Comparison of ENCODE assay signal across 29 cellular contexts in the genomic region with DNA sequence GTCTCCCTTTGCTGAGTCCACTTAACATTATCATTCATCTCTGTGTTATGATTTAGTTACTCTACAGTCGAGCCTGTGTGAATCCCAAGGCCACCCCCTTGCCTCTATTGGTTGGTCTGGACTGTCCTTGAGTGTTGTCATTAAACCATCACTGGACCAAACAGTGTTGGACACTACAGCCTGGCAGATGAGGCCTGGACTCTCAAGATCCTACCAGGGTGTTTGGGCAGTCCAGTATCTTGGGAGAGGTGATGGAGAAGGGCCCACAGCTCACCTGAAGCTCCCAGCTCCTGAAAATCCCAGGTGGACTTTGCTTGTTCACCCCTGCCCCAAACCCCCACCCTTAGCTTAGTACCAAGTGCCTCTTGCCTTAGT. TPM values are rescaled to one million over a fixed set of nuclear protein-coding genes. Genes with fewer than 3 reads are reported as not detected.
DNase-seq lines count a peak whose midpoint lies in the region; ATAC-seq, FAIRE-seq and TF ChIP-seq lines count a peak whose summit lies in the region.
"Had no signal": no experiment of that assay in that cellular context is flagged by ENCODE, and none has a peak within 500 bp of the region (broad histone marks: within the 10 kb centered on the region; RNA-seq: fewer than 3 reads in every experiment).

No MANE protein-coding gene starts in this region.

- intact Hi-C loops in CD4-positive, alpha-beta memory T cell (cut with micrococcal nuclease): no loop called here

- DNase-seq in activated CD8-positive, alpha-beta memory T cell treated with anti-CD3 and anti-CD28 coated beads, Interleukin-2, amount 50 U/mL, for 48 hours: peak; percentile 51
- DNase-seq in activated CD8-positive, alpha-beta memory T cell treated with anti-CD3 and anti-CD28 coated beads, Interleukin-2, amount 10 ng/mL, durations not matched to agents 7 days and 5 days: no peak
- no peak for DNase-seq in CD4-positive, alpha-beta memory T cell
- DNase-seq in astrocyte (ENCODE audit: low read depth): no peak
- no peak for DNase-seq in MV-4-11 (lab: John Stamatoyannopoulos, UW)
- DNase-seq in cortex of kidney (lab: John Stamatoyannopoulos, UW): no peak
- no peak for DNase-seq in activated CD8-positive, alpha-beta T cell treated with anti-CD3 and anti-CD28 coated beads, Interleukin-2, amount 10 ng/mL, durations not matched to agents 7 days and 5 days
- DNase-seq: activated CD4-positive, alpha-beta T cell treated with anti-CD3 and anti-CD28 coated beads for 48 hours; activated CD8-positive, alpha-beta memory T cell treated with anti-CD3 and anti-CD28 coated beads for 24 hours; activated naive CD4-positive, alpha-beta T cell treated with anti-CD3 and anti-CD28 coated beads for 36 hours; activated T-cell treated with anti-CD3 and anti-CD28 coated beads, Interleukin-2, amount 50 U/mL, for 1 hour; amygdala; gastrocnemius medialis; GOT3; KBM-7; NCI-H1417; NCI-H2081; NCI-H526 treated with DMSO at 0.1 percent for 48 hours; PC-9; Right ventricle myocardium superior; small intestine; stimulated activated naive CD8-positive, alpha-beta T cell treated with anti-CD3 and anti-CD28 coated beads, Interleukin-15, Interleukin-2, amounts not matched to agents 100 U/mL and 50 U/mL, for 24 hours; T-helper 9 cell had no signal

- TF ChIP-seq CTCF in astrocyte (IDR thresholded peaks at IDR 0.05; ENCODE audit: insufficient read depth, low read depth, low read length) (no peak), nephron (IDR thresholded peaks at IDR 0.05; ENCODE audit: unreplicated experiment in 3 of 3) (no peak)

- H3K27me3 Mint-ChIP-seq in activated CD8-positive, alpha-beta memory T cell treated with anti-CD3 and anti-CD28 coated beads, Interleukin-2, amount 10 ng/mL, durations not matched to agents 7 days and 5 days: no peaks in the 10 kb centered on the region
- H3K27me3 Mint-ChIP-seq in CD4-positive, alpha-beta memory T cell: no peaks in the 10 kb centered on the region
- H3K27me3 Mint-ChIP-seq in astrocyte (ENCODE audit: low read depth, unreplicated experiment) (no peaks in the 10 kb centered on the region), nephron (ENCODE audit: low read depth) (no peaks in the 10 kb centered on the region)
- H3K27me3 Mint-ChIP-seq in activated CD8-positive, alpha-beta T cell treated with anti-CD3 and anti-CD28 coated beads, Interleukin-2, amount 10 ng/mL, durations not matched to agents 7 days and 5 days (ENCODE audit: low read depth): no peaks in the 10 kb centered on the region
- H3K27me3 Mint-ChIP-seq: naive thymus-derived CD8-positive, alpha-beta T cell had no signal

- peaks cover 71% of the 10 kb centered on the region for H3K36me3 ChIP-seq in CD4-positive, alpha-beta memory T cell (ENCODE audit: insufficient read depth, low read length)
- peaks cover 55% of the 10 kb centered on the region for H3K36me3 ChIP-seq in astrocyte (ENCODE audit: insufficient read depth, low read length)

- peaks cover 77% of the 10 kb centered on the region for H3K79me2 ChIP-seq in astrocyte (ENCODE audit: insufficient read depth, low read length)

- peaks cover 64% of the 10 kb centered on the region for H3K36me3 Mint-ChIP-seq in activated CD8-positive, alpha-beta memory T cell treated with anti-CD3 and anti-CD28 coated beads, Interleukin-2, amount 10 ng/mL, durations not matched to agents 7 days and 5 days
- peaks cover 50 to 86% of the 10 kb centered on the region in 2 donors for H3K36me3 Mint-ChIP-seq in CD4-positive, alpha-beta memory T cell
- H3K36me3 Mint-ChIP-seq in astrocyte (ENCODE audit: low read depth, unreplicated experiment): peaks cover 35% of the 10 kb centered on the region
- H3K36me3 Mint-ChIP-seq in nephron (ENCODE audit: low read depth): peaks cover 63% of the 10 kb centered on the region
- peaks cover 80% of the 10 kb centered on the region for H3K36me3 Mint-ChIP-seq in activated CD8-positive, alpha-beta T cell treated with anti-CD3 and anti-CD28 coated beads, Interleukin-2, amount 10 ng/mL, durations not matched to agents 7 days and 5 days (ENCODE audit: low read depth)

- no peak overlapping the region for H3K9ac ChIP-seq in astrocyte (ENCODE audit: low read length)

- H2AFZ ChIP-seq in astrocyte (ENCODE audit: low read depth, low read length): no peak overlapping the region
- H2AFZ ChIP-seq: PC-9 had no signal

- no peaks in the 10 kb centered on the region for H3K9me3 ChIP-seq in CD4-positive, alpha-beta memory T cell (ENCODE audit: control insufficient read depth in 1 of 2, low read length in 2 of 2)
- no peaks in the 10 kb centered on the region for H3K9me3 ChIP-seq in astrocyte (ENCODE audit: insufficient read depth, low read depth, low read length)
- H3K9me3 ChIP-seq: breast epithelium, gastrocnemius medialis, thoracic aorta had no signal

- no peaks in the 10 kb centered on the region for H3K27me3 ChIP-seq in CD4-positive, alpha-beta memory T cell (ENCODE audit: insufficient read depth, low read length)
- no peaks in the 10 kb centered on the region for H3K27me3 ChIP-seq in astrocyte (ENCODE audit: insufficient read depth, low read length)
- H3K27me3 ChIP-seq: breast epithelium, gastrocnemius medialis had no signal

- H3K4me3 Mint-ChIP-seq in activated CD8-positive, alpha-beta memory T cell treated with anti-CD3 and anti-CD28 coated beads, Interleukin-2, amount 10 ng/mL, durations not matched to agents 7 days and 5 days: no peak overlapping the region
- no peak overlapping the region for H3K4me3 Mint-ChIP-seq in CD4-positive, alpha-beta memory T cell
- H3K4me3 Mint-ChIP-seq in astrocyte (ENCODE audit: unreplicated experiment) (peak overlapping the region; percentile 66), nephron (peak overlapping the region; percentile 4 to 71 (median 42))
- no peak overlapping the region for H3K4me3 Mint-ChIP-seq in activated CD8-positive, alpha-beta T cell treated with anti-CD3 and anti-CD28 coated beads, Interleukin-2, amount 10 ng/mL, durations not matched to agents 7 days and 5 days
- H3K4me3 Mint-ChIP-seq: activated naive CD4-positive, alpha-beta T cell treated with anti-CD3 and anti-CD28 coated beads for 36 hours had no signal

- peaks cover 50% of the 10 kb centered on the region for H3K4me1 Mint-ChIP-seq in activated CD8-positive, alpha-beta memory T cell treated with anti-CD3 and anti-CD28 coated beads, Interleukin-2, amount 10 ng/mL, durations not matched to agents 7 days and 5 days
- peaks cover 25 to 54% (median 36%) of the 10 kb centered on the region in 4 donors for H3K4me1 Mint-ChIP-seq in CD4-positive, alpha-beta memory T cell
- peaks cover 30% of the 10 kb centered on the region for H3K4me1 Mint-ChIP-seq in astrocyte (ENCODE audit: low read depth, unreplicated experiment)
- H3K4me1 Mint-ChIP-seq in nephron: peaks cover 40% of the 10 kb centered on the region
- H3K4me1 Mint-ChIP-seq in activated CD8-positive, alpha-beta T cell treated with anti-CD3 and anti-CD28 coated beads, Interleukin-2, amount 10 ng/mL, durations not matched to agents 7 days and 5 days (ENCODE audit: low read depth): peaks cover 46% of the 10 kb centered on the region

- CTCF ChIA-PET in activated CD8-positive, alpha-beta memory T cell treated with anti-CD3 and anti-CD28 coated beads, Interleukin-2, amount 10 ng/mL, durations not matched to agents 7 days and 5 days (lab: Charles Lee): no interaction called here
- CTCF ChIA-PET in CD4-positive, alpha-beta memory T cell (lab: Charles Lee; ENCODE audit: partially characterized antibody): interaction anchor here (1.1 kb wide), 1 partner anchor 31 kb away, joined by 4 read pairs; a partner anchor contains a TSS
- CTCF ChIA-PET in activated CD8-positive, alpha-beta T cell treated with anti-CD3 and anti-CD28 coated beads, Interleukin-2, amount 10 ng/mL, durations not matched to agents 7 days and 5 days (lab: Charles Lee): interaction anchor here (1.0 kb wide), 1 partner anchor 30 kb away, joined by 3 read pairs; no protein-coding TSS in a partner anchor

- H3K9me3 Mint-ChIP-seq in activated CD8-positive, alpha-beta memory T cell treated with anti-CD3 and anti-CD28 coated beads, Interleukin-2, amount 10 ng/mL, durations not matched to agents 7 days and 5 days (ENCODE audit: low read depth): no peaks in the 10 kb centered on the region
- H3K9me3 Mint-ChIP-seq in CD4-positive, alpha-beta memory T cell: peaks cover 0 to 5% (median 0%) of the 10 kb centered on the region in 8 donors
- no peaks in the 10 kb centered on the region for H3K9me3 Mint-ChIP-seq in astrocyte (ENCODE audit: unreplicated experiment)
- H3K9me3 Mint-ChIP-seq in nephron: no peaks in the 10 kb centered on the region
- H3K9me3 Mint-ChIP-seq in activated CD8-positive, alpha-beta T cell treated with anti-CD3 and anti-CD28 coated beads, Interleukin-2, amount 10 ng/mL, durations not matched to agents 7 days and 5 days (ENCODE audit: insufficient read depth): no peaks in the 10 kb centered on the region
- H3K9me3 Mint-ChIP-seq: activated naive CD4-positive, alpha-beta T cell treated with anti-CD3 and anti-CD28 coated beads for 36 hours; naive thymus-derived CD8-positive, alpha-beta T cell had no signal

- H3K4me1 ChIP-seq in CD4-positive, alpha-beta memory T cell (ENCODE audit: insufficient read depth, low read length): peaks cover 41% of the 10 kb centered on the region
- peaks cover 21% of the 10 kb centered on the region for H3K4me1 ChIP-seq in astrocyte (ENCODE audit: insufficient read depth, low read length)

- H3K4me2 ChIP-seq in astrocyte (ENCODE audit: low read length): no peak overlapping the region
- H3K4me2 ChIP-seq: PC-9 had no signal

- no peak overlapping the region for H3K4me3 ChIP-seq in CD4-positive, alpha-beta memory T cell (ENCODE audit: low read length in 2 of 2)
- no peak overlapping the region for H3K4me3 ChIP-seq in astrocyte (ENCODE audit: insufficient read depth, low read depth, low read length)
- H3K4me3 ChIP-seq: breast epithelium, gastrocnemius medialis, PC-9, thoracic aorta had no signal

- no peak overlapping the region for H3K27ac ChIP-seq in CD4-positive, alpha-beta memory T cell (ENCODE audit: low read depth, low read length)
- no peak overlapping the region for H3K27ac ChIP-seq in astrocyte (ENCODE audit: low read depth, low read length)
- H3K27ac ChIP-seq: breast epithelium, gastrocnemius medialis, PC-9, thoracic aorta had no signal

- FAIRE-seq in astrocyte (lab: Jason Lieb, UNC): no peak
- FAIRE-seq: A204.1, small intestine, urothelium cell line had no signal

- no peak for ATAC-seq in activated CD8-positive, alpha-beta memory T cell treated with anti-CD3 and anti-CD28 coated beads, Interleukin-2, amount 10 ng/mL, durations not matched to agents 7 days and 5 days
- no peak for ATAC-seq in activated CD8-positive, alpha-beta T cell treated with anti-CD3 and anti-CD28 coated beads, Interleukin-2, amount 10 ng/mL, durations not matched to agents 7 days and 5 days
- ATAC-seq: gastrocnemius medialis; naive thymus-derived CD8-positive, alpha-beta T cell; stimulated activated naive CD8-positive, alpha-beta T cell treated with anti-CD3 and anti-CD28 coated beads, Interleukin-15, Interleukin-2, amounts not matched to agents 100 U/mL and 50 U/mL, for 24 hours had no signal

- H4K20me1 ChIP-seq in astrocyte (ENCODE audit: insufficient read depth, low read length): peaks cover 64% of the 10 kb centered on the region

- H3K27ac Mint-ChIP-seq in activated CD8-positive, alpha-beta memory T cell treated with anti-CD3 and anti-CD28 coated beads, Interleukin-2, amount 10 ng/mL, durations not matched to agents 7 days and 5 days: no peak overlapping the region
- peak overlapping the region in 5 of 7 donors; percentile 36 to 88 (median 60) for H3K27ac Mint-ChIP-seq in CD4-positive, alpha-beta memory T cell
- H3K27ac Mint-ChIP-seq in astrocyte (ENCODE audit: unreplicated experiment): no peak overlapping the region
- H3K27ac Mint-ChIP-seq in nephron: no peak overlapping the region
- H3K27ac Mint-ChIP-seq in activated CD8-positive, alpha-beta T cell treated with anti-CD3 and anti-CD28 coated beads, Interleukin-2, amount 10 ng/mL, durations not matched to agents 7 days and 5 days: no peak overlapping the region
- H3K27ac Mint-ChIP-seq: activated naive CD4-positive, alpha-beta T cell treated with anti-CD3 and anti-CD28 coated beads for 36 hours had no signal

- POLR2A ChIA-PET in CD4-positive, alpha-beta memory T cell (lab: Charles Lee; ENCODE audit: partially characterized antibody): interaction anchor here (0.7 to 2.5 kb wide), 4 partner anchors 11 to 164 kb away, joined by 3 to 7 read pairs (median 4); a partner anchor contains a TSS
- POLR2A ChIA-PET in activated CD8-positive, alpha-beta T cell treated with anti-CD3 and anti-CD28 coated beads, Interleukin-2, amount 10 ng/mL, durations not matched to agents 7 days and 5 days (lab: Charles Lee): interaction anchor here (1.1 kb wide), 1 partner anchor 20 kb away, joined by 3 read pairs; no protein-coding TSS in a partner anchor

RNA-seq across cellular contexts. Expression of a gene that starts 3.8 kb away (rescaled TPM):
- total RNA-seq in activated CD8-positive, alpha-beta memory T cell treated with anti-CD3 and anti-CD28 coated beads, Interleukin-2, amount 10 ng/mL, durations not matched to agents 7 days and 5 days: 100 to 1,000 TPM in 1 of 2 experiments, 10 to 100 TPM in 1; 96.4 to 108 TPM
- 10 to 100 TPM; 81.1 to 88.4 TPM for total RNA-seq in CD4-positive, alpha-beta memory T cell
- 100 to 1,000 TPM; 200 to 238 TPM for polyA plus RNA-seq in CD4-positive, alpha-beta memory T cell
- total RNA-seq in astrocyte: 71.3 and 80.0 TPM in 2 replicates
- 100 to 1,000 TPM; 108 to 114 TPM for total RNA-seq in activated CD8-positive, alpha-beta T cell treated with anti-CD3 and anti-CD28 coated beads, Interleukin-2, amount 10 ng/mL, durations not matched to agents 7 days and 5 days

RNA-seq across cellular contexts. Expression of a gene that starts 7.2 kb away (rescaled TPM):
- total RNA-seq in activated CD8-positive, alpha-beta memory T cell treated with anti-CD3 and anti-CD28 coated beads, Interleukin-2, amount 10 ng/mL, durations not matched to agents 7 days and 5 days: 100 to 1,000 TPM; 488 to 571 TPM
- total RNA-seq in CD4-positive, alpha-beta memory T cell: 100 to 1,000 TPM; 342 to 348 TPM
- polyA plus RNA-seq in CD4-positive, alpha-beta memory T cell: 10 to 100 TPM; 19.4 to 70.9 TPM
- total RNA-seq in astrocyte: 339 and 351 TPM in 2 replicates
- total RNA-seq in activated CD8-positive, alpha-beta T cell treated with anti-CD3 and anti-CD28 coated beads, Interleukin-2, amount 10 ng/mL, durations not matched to agents 7 days and 5 days: 100 to 1,000 TPM; 476 to 528 TPM

RNA-seq across cellular contexts. Expression of a gene that starts 7.3 kb away (rescaled TPM):
- 100 to 1,000 TPM in 1 of 2 experiments, 10 to 100 TPM in 1; 87.6 to 109 TPM for total RNA-seq in activated CD8-positive, alpha-beta memory T cell treated with anti-CD3 and anti-CD28 coated beads, Interleukin-2, amount 10 ng/mL, durations not matched to agents 7 days and 5 days
- total RNA-seq in CD4-positive, alpha-beta memory T cell: 10 to 100 TPM; 55.1 to 58.3 TPM
- 10 to 100 TPM; 12.4 to 23.8 TPM for polyA plus RNA-seq in CD4-positive, alpha-beta memory T cell
- 106 and 113 TPM in 2 replicates for total RNA-seq in astrocyte
- 10 to 100 TPM; 80.7 to 94.1 TPM for total RNA-seq in activated CD8-positive, alpha-beta T cell treated with anti-CD3 and anti-CD28 coated beads, Interleukin-2, amount 10 ng/mL, durations not matched to agents 7 days and 5 days
- total RNA-seq: PC-9 had no signal

RNA-seq across cellular contexts. Expression of a gene that starts 22.0 kb away (rescaled TPM):
- total RNA-seq in activated CD8-positive, alpha-beta memory T cell treated with anti-CD3 and anti-CD28 coated beads, Interleukin-2, amount 10 ng/mL, durations not matched to agents 7 days and 5 days: 10 to 100 TPM; 18.1 to 19.5 TPM
- 10 to 100 TPM; 42.7 to 44.4 TPM for total RNA-seq in CD4-positive, alpha-beta memory T cell
- 1 to 10 TPM; 5.2 to 8.9 TPM for polyA plus RNA-seq in CD4-positive, alpha-beta memory T cell
- total RNA-seq in astrocyte: 14.7 and 17.4 TPM in 2 replicates
- 10 to 100 TPM; 20.0 to 20.6 TPM for total RNA-seq in activated CD8-positive, alpha-beta T cell treated with anti-CD3 and anti-CD28 coated beads, Interleukin-2, amount 10 ng/mL, durations not matched to agents 7 days and 5 days
- total RNA-seq: PC-9 had no signal

RNA-seq across cellular contexts. Expression of a gene that starts 31.5 kb away (rescaled TPM):
- total RNA-seq in activated CD8-positive, alpha-beta memory T cell treated with anti-CD3 and anti-CD28 coated beads, Interleukin-2, amount 10 ng/mL, durations not matched to agents 7 days and 5 days: 10 to 100 TPM; 15.1 to 16.9 TPM
- 10 to 100 TPM; 19.8 TPM for total RNA-seq in CD4-positive, alpha-beta memory T cell
- polyA plus RNA-seq in CD4-positive, alpha-beta memory T cell: 1 to 10 TPM; 1.9 to 6.2 TPM
- total RNA-seq in astrocyte: 16.2 and 16.3 TPM in 2 replicates
- 10 to 100 TPM; 13.9 to 16.7 TPM for total RNA-seq in activated CD8-positive, alpha-beta T cell treated with anti-CD3 and anti-CD28 coated beads, Interleukin-2, amount 10 ng/mL, durations not matched to agents 7 days and 5 days

Comparison
In these comparisons a context has a peak if more than half of its experiments do, and no peak if none do; other contexts are left out.
1. H3K27ac Mint-ChIP-seq: peak in CD4-positive, alpha-beta memory T cell (5 of 7); none in activated CD8-positive, alpha-beta memory T cell treated with anti-CD3 and anti-CD28 coated beads, Interleukin-2, amount 10 ng/mL, durations not matched to agents 7 days and 5 days (single experiment), astrocyte (single experiment), nephron (0 of 3) and activated CD8-positive, alpha-beta T cell treated with anti-CD3 and anti-CD28 coated beads, Interleukin-2, amount 10 ng/mL, durations not matched to agents 7 days and 5 days (single experiment).
2. H3K4me3 Mint-ChIP-seq: peak in astrocyte (single experiment) and nephron (3 of 3); none in activated CD8-positive, alpha-beta memory T cell treated with anti-CD3 and anti-CD28 coated beads, Interleukin-2, amount 10 ng/mL, durations not matched to agents 7 days and 5 days (single experiment), CD4-positive, alpha-beta memory T cell (0 of 8) and activated CD8-positive, alpha-beta T cell treated with anti-CD3 and anti-CD28 coated beads, Interleukin-2, amount 10 ng/mL, durations not matched to agents 7 days and 5 days (single experiment).